2 cellular contexts compared by ENCODE assay signal in genomic region chr12:112988823-112989222, GRCh38. TPM values are rescaled to one million over a fixed set of nuclear protein-coding genes. Genes with fewer than 3 reads are reported as not detected.
"Had no signal": no experiment of that assay in that cellular context is flagged by ENCODE, and none has a peak within 500 bp of the region (broad histone marks: within the 10 kb centered on the region; RNA-seq: fewer than 3 reads in every experiment).

No MANE protein-coding gene starts in this region.

RNA-seq across cellular contexts. Expression of gene OAS2, which starts 10.5 kb away (rescaled TPM):
- polyA plus RNA-seq: hepatocyte, neural cell had no signal

RNA-seq across cellular contexts. Expression of gene OAS3, which starts 50.5 kb away (rescaled TPM):
- polyA plus RNA-seq: neural cell had no signal
